Comparison of ENCODE assay signal across 22 cellular contexts in the genomic region with DNA sequence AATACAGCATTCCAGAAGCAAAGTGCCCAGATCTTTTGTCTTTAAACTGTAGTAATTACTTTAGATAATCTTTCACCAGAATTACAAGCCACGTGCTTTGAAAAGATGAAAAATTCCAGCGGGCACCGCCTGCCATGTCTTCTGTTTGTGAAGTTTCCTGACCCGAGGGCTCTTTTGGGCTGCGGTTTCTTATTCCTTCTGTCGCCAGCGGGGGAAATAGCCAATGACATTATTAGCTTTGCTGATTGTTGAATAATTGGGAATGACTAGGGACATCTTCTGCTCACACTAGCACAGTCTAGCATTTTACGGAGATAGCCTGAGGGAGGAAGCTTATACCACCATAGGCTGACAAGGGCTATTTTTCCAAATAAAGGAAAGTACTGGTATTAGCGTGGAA.
"Had no signal": no experiment of that assay in that cellular context is flagged by ENCODE, and none has a peak within 500 bp of the region (broad histone marks: within the 10 kb centered on the region; RNA-seq: fewer than 3 reads in every experiment).

No MANE protein-coding gene starts in this region.

- H3K27me3 Mint-ChIP-seq: dendritic cell treated with granulocyte-macrophage colony-stimulating factor and Interleukin-4, amounts not matched to agents 40 ng/mL and 50 ng/mL, for 4 days; progenitor cell of endocrine pancreas had no signal

- H3K27ac Mint-ChIP-seq: dendritic cell treated with granulocyte-macrophage colony-stimulating factor and Interleukin-4, amounts not matched to agents 40 ng/mL and 50 ng/mL, for 4 days; endodermal cell; natural killer cell; progenitor cell of endocrine pancreas; type B pancreatic cell had no signal

- H3K36me3 Mint-ChIP-seq: natural killer cell had no signal

- H3K4me1 Mint-ChIP-seq: endodermal cell, natural killer cell had no signal

- H3K4me3 Mint-ChIP-seq: dendritic cell treated with granulocyte-macrophage colony-stimulating factor and Interleukin-4, amounts not matched to agents 40 ng/mL and 50 ng/mL, for 4 days; endodermal cell; natural killer cell; type B pancreatic cell had no signal

- DNase-seq: colonic mucosa; effector CD8-positive, alpha-beta T cell; endodermal cell; esophagus squamous epithelium; gastrocnemius medialis; head of caudate nucleus; left ventricle myocardium superior; lower lobe of right lung; natural killer cell; occipital lobe; pancreas; stimulated activated CD4-positive, alpha-beta T cell treated with anti-CD3 and anti-CD28 coated beads, Interleukin-12 subunit alpha, Interleukin-12 subunit beta, amount 100 ng/mL, for 4 hours; stimulated activated CD4-positive, alpha-beta T cell treated with anti-CD3 and anti-CD28 coated beads, Interleukin-1b, Interleukin-23, amount 100 ng/mL, for 48 hours; stimulated activated CD4-positive, alpha-beta T cell treated with anti-CD3 and anti-CD28 coated beads, Interleukin-4, amount 100 ng/mL, for 1 hour; stimulated activated CD8-positive, alpha-beta memory T cell treated with anti-CD3 and anti-CD28 coated beads, Interleukin-4, amount 100 ng/mL, for 48 hours; stimulated activated naive CD4-positive, alpha-beta T cell treated with Interleukin-2 at 50 U/mL for 16 hours; stomach; thyroid gland had no signal

- H3K9me3 ChIP-seq: colonic mucosa, gastrocnemius medialis, lower lobe of right lung, pancreas, thyroid gland had no signal

- ATAC-seq: gastrocnemius medialis, left ventricle myocardium superior, lower lobe of right lung, natural killer cell, pancreas, sciatic nerve had no signal
